In the genomic region with DNA sequence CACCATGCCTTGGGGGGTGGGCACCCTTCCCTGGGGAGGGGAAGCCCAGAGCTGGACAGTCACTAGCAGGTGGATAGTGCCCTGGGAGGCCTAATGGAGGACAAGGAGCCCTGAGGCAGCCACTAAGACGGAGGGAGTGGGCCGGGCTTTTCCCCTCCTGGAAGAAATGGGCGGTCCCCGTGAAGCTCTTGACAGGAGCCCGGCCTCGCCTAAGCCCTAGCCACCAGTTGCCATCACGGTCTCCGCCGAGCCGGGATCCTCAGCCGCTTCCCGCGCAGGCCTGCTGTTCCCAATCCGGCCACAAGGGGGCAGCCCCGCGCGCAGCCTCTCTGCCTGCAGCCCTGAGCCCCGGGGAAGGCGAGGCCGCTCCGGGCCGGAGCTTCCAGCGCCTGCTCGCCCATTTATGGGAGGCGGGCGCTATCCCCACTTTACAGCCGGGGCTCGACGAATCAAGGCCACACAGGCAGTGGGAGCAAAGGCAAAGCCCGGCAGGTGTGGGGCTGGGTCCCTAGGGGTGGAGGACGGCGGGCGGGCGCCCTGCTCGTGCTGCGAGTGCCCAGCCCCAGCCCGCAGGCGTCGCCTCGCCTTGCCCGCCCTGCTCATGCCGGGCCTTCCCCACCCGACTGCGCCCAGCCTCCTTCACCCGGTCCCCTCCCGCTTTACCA, we compare ENCODE assay signal across 8 cellular contexts.
DNase-seq lines count a peak whose midpoint lies in the region; ATAC-seq, FAIRE-seq and TF ChIP-seq lines count a peak whose summit lies in the region.

No MANE protein-coding gene starts in this region.

- WGBS in small intestine, 3 donors: 2 to 31% (median 17%) methylated on average over 27 to 46 of the region's 46 CpGs

- H3K27me3 ChIP-seq in small intestine (ENCODE audit: control insufficient read depth in 2 of 2, insufficient read depth in 2 of 2, low read length in 2 of 2): no peaks in the 10 kb centered on the region

- TF ChIP-seq CTCF in AG09319 (IDR thresholded peaks at IDR 0.05; ENCODE audit: low read depth, low read length): peak; percentile 96
- peak; percentile 75 for TF ChIP-seq CTCF in NB4 (IDR thresholded peaks at IDR 0.05; ENCODE audit: low read depth, low read length)

- DNase-seq in AG09319 (ENCODE audit: extremely low read depth, low read depth): peak; percentile 12
- peak; percentile 59 for DNase-seq in NB4 (ENCODE audit: low read depth)
- peak; percentile 35 for DNase-seq in T-helper 22 cell (ENCODE audit: low read depth)
- peak; percentile 74 to 96 for DNase-seq in T47D (ENCODE audit: low read depth in 1 of 2, low spot score in 1 of 2)
- DNase-seq in iPS-NIHi11 (ENCODE audit: low spot score): peak; percentile 98
- peak; percentile 72 for DNase-seq in small intestine

- H3K4me3 ChIP-seq in NB4 (ENCODE audit: low read depth, low read length) (no peak overlapping the region), small intestine (ENCODE audit: low read depth in 1 of 2, low read length in 2 of 2) (peak overlapping the region in 1 of 2 donors; percentile 18)

- no peak for TF ChIP-seq POLR2A in NB4 (IDR thresholded peaks at IDR 0.05; ENCODE audit: extremely low read depth, insufficient read length)

- in situ Hi-C loops in T47D (cut with HindIII; ENCODE audit: low pct_unique_long_range_greater_than_20kb, low sequenced_read_pairs): no loop called here

- H3K27ac ChIP-seq in small intestine (ENCODE audit: low read depth in 1 of 2, low read length in 1 of 2): no peak overlapping the region

- FAIRE-seq in small intestine (lab: Jason Lieb, UNC): no peak

- no peaks in the 10 kb centered on the region for H3K9me3 ChIP-seq in small intestine (ENCODE audit: control insufficient read depth, low read depth)

- H3K4me1 ChIP-seq in small intestine (ENCODE audit: control insufficient read depth in 2 of 2, insufficient read depth in 1 of 2, low read depth in 1 of 2, low read length in 1 of 2): no peaks in the 10 kb centered on the region

- H3K36me3 ChIP-seq in small intestine (ENCODE audit: control insufficient read depth in 2 of 2, insufficient read depth in 2 of 2, low read length in 2 of 2): peaks cover 0 to 3% of the 10 kb centered on the region in 2 donors

- peak; percentile 62 for ATAC-seq in GM19397 (IDR thresholded peaks at IDR 0.05; ENCODE audit: unreplicated experiment)
- no peak for ATAC-seq in GM19467 (IDR thresholded peaks at IDR 0.05; ENCODE audit: unreplicated experiment)

Comparison
In these comparisons a context has a peak if more than half of its experiments do, and no peak if none do; other contexts are left out.
1. DNase-seq: peak in every context shown above with its lines; median percentile 98 in iPS-NIHi11; 85 in T47D; 72 in small intestine; 59 in NB4; 35 in T-helper 22 cell; 12 in AG09319.